19 cellular contexts compared by ENCODE assay signal in genomic region chr18:54387631-54388030, GRCh38. TPM values are rescaled to one million over a fixed set of nuclear protein-coding genes. Genes with fewer than 3 reads are reported as not detected.
DNase-seq lines count a peak whose midpoint lies in the region; ATAC-seq and TF ChIP-seq lines count a peak whose summit lies in the region.
"Had no signal": no experiment of that assay in that cellular context is flagged by ENCODE, and none has a peak within 500 bp of the region (broad histone marks: within the 10 kb centered on the region; RNA-seq: fewer than 3 reads in every experiment).

No MANE protein-coding gene starts in this region.

- H3K4me1 Mint-ChIP-seq in endothelial cell (ENCODE audit: unreplicated experiment) = peaks cover 4% of the 10 kb centered on the region
- H3K4me1 Mint-ChIP-seq in activated CD8-positive, alpha-beta T cell treated with anti-CD3 and anti-CD28 coated beads for 36 hours (ENCODE audit: low read depth) = peaks cover 9% of the 10 kb centered on the region

- POLR2A ChIA-PET in activated CD8-positive, alpha-beta T cell treated with anti-CD3 and anti-CD28 coated beads for 36 hours (lab: Charles Lee) = no interaction called here

- no peak overlapping the region for H2BK15ac ChIP-seq in mesenchymal stem cell (ENCODE audit: low read depth, poor library complexity, severe bottlenecking)

- no peaks in the 10 kb centered on the region for H3K36me3 ChIP-seq in HUES6 (ENCODE audit: control insufficient read depth, insufficient read depth, low read length)
- H3K36me3 ChIP-seq in SJSA1 = no peaks in the 10 kb centered on the region
- no peaks in the 10 kb centered on the region for H3K36me3 ChIP-seq in mesenchymal stem cell (ENCODE audit: control insufficient read depth in 1 of 2, insufficient read depth in 2 of 2, low read depth in 1 of 2, low read length in 2 of 2)
- H3K36me3 ChIP-seq: HAP-1, right atrium auricular region had no signal

- H2BK12ac ChIP-seq in mesenchymal stem cell (ENCODE audit: low read length in 2 of 2) = peak overlapping the region; percentile 6 to 71

- H4K91ac ChIP-seq in mesenchymal stem cell (ENCODE audit: low read length) = no peak overlapping the region

- H3K27me3 Mint-ChIP-seq in endothelial cell (ENCODE audit: unreplicated experiment) = no peaks in the 10 kb centered on the region
- H3K27me3 Mint-ChIP-seq in activated CD8-positive, alpha-beta T cell treated with anti-CD3 and anti-CD28 coated beads for 36 hours = peaks cover 13% of the 10 kb centered on the region
- H3K27me3 Mint-ChIP-seq: activated T-helper 17 cell treated with anti-CD3 and anti-CD28 coated beads, Interleukin-2, amount 50 U/mL, for 72 hours had no signal

- no peak overlapping the region for H3K4me3 Mint-ChIP-seq in endothelial cell (ENCODE audit: unreplicated experiment)
- H3K4me3 Mint-ChIP-seq in activated CD8-positive, alpha-beta T cell treated with anti-CD3 and anti-CD28 coated beads for 36 hours = no peak overlapping the region
- H3K4me3 Mint-ChIP-seq: activated CD4-positive, alpha-beta memory T cell treated with anti-CD3 and anti-CD28 coated beads, Interleukin-2, amount 10 ng/mL, durations not matched to agents 7 days and 5 days; activated T-helper 17 cell treated with anti-CD3 and anti-CD28 coated beads, Interleukin-2, amount 50 U/mL, for 72 hours; neural progenitor cell had no signal

- no peak overlapping the region for H3K27ac Mint-ChIP-seq in endothelial cell (ENCODE audit: unreplicated experiment)
- no peak overlapping the region for H3K27ac Mint-ChIP-seq in activated CD8-positive, alpha-beta T cell treated with anti-CD3 and anti-CD28 coated beads for 36 hours
- H3K27ac Mint-ChIP-seq: activated CD4-positive, alpha-beta memory T cell treated with anti-CD3 and anti-CD28 coated beads, Interleukin-2, amount 10 ng/mL, durations not matched to agents 7 days and 5 days; activated T-helper 17 cell treated with anti-CD3 and anti-CD28 coated beads, Interleukin-2, amount 50 U/mL, for 72 hours; neural progenitor cell had no signal

- H3K18ac ChIP-seq in mesenchymal stem cell (ENCODE audit: low read depth in 1 of 2, low read length in 2 of 2) = peak overlapping the region; percentile 56 to 69

- CTCF ChIA-PET in activated CD8-positive, alpha-beta T cell treated with anti-CD3 and anti-CD28 coated beads for 36 hours (lab: Charles Lee) = interaction anchor here (1.2 kb wide), 1 partner anchor 284 kb away, joined by 4 read pairs; no protein-coding TSS in a partner anchor

- 84% methylated on average over 2 of the region's 3 CpGs for WGBS in mesenchymal stem cell

- no peak overlapping the region for H2AFZ ChIP-seq in mesenchymal stem cell (ENCODE audit: low read depth, low read length)

- no peak for ATAC-seq in activated CD8-positive, alpha-beta T cell treated with anti-CD3 and anti-CD28 coated beads for 36 hours

- H3K9ac ChIP-seq in HUES6 (ENCODE audit: low read length) = no peak overlapping the region
- no peak overlapping the region for H3K9ac ChIP-seq in mesenchymal stem cell (ENCODE audit: low read length)
- H3K9ac ChIP-seq: neural progenitor cell had no signal

- H3K9me3 ChIP-seq in HUES6 (ENCODE audit: control insufficient read depth, insufficient read depth, low read depth, low read length) (peaks cover 7% of the 10 kb centered on the region; the same call in 1 of the 2 replicates), SJSA1 (replicated peaks) (0 out of 2 replicates have a peak, but pooled peaks cover 4% of the 10 kb centered on the region), mesenchymal stem cell (ENCODE audit: control insufficient read depth, low read length) (no peaks in the 10 kb centered on the region)
- H3K9me3 ChIP-seq: HAP-1, right atrium auricular region had no signal

- H3K4me3 ChIP-seq in HUES6 (ENCODE audit: low read depth, low read length) (no peak overlapping the region), SJSA1 (no peak overlapping the region), mesenchymal stem cell (ENCODE audit: insufficient read depth in 1 of 2, low read depth in 1 of 2, low read length in 2 of 2) (no peak overlapping the region)
- H3K4me3 ChIP-seq: HAP-1, neural progenitor cell, right atrium auricular region had no signal

- H3K79me1 ChIP-seq in mesenchymal stem cell (replicated peaks; ENCODE audit: low read length, poor library complexity, severe bottlenecking) = no peaks in the 10 kb centered on the region

- intact Hi-C loops in head of caudate nucleus (cut with DNase I) = no loop called here
- intact Hi-C loops in activated CD8-positive, alpha-beta T cell treated with anti-CD3 and anti-CD28 coated beads for 36 hours (cut with micrococcal nuclease) = no loop called here

- H2BK120ac ChIP-seq in mesenchymal stem cell (ENCODE audit: low read depth, low read length) = no peak overlapping the region

- DNase-seq in EL = peak; percentile 42
- DNase-seq in SJSA1 (ENCODE audit: low read depth in 1 of 2, low spot score in 2 of 2) = no peak
- no peak for DNase-seq in mesenchymal stem cell
- no peak for DNase-seq in head of caudate nucleus
- DNase-seq in dedifferentiated amniotic fluid mesenchymal stem cell (ENCODE audit: extremely low spot score) = no peak
- no peak for DNase-seq in endothelial cell (ENCODE audit: low spot score)
- no peak for DNase-seq in activated CD8-positive, alpha-beta T cell treated with anti-CD3 and anti-CD28 coated beads for 36 hours
- DNase-seq: activated CD4-positive, alpha-beta memory T cell treated with anti-CD3 and anti-CD28 coated beads, Interleukin-2, amount 10 ng/mL, durations not matched to agents 7 days and 5 days; AML-193; cerebellar nuclear complex; DMS 273 treated with DMSO at 0.1 percent for 48 hours; immature natural killer cell; NCI-H1436 treated with DMSO at 0.1 percent for 48 hours; NCI-H510A had no signal

- H2AK5ac ChIP-seq in mesenchymal stem cell (ENCODE audit: low read length, severe bottlenecking) = peak overlapping the region; percentile 18

- no peak overlapping the region for H2BK5ac ChIP-seq in mesenchymal stem cell (ENCODE audit: low read depth, low read length, poor library complexity, severe bottlenecking)

- peak overlapping the region; percentile 17 to 66 for H3K4ac ChIP-seq in mesenchymal stem cell (ENCODE audit: low read depth in 1 of 2, low read length in 2 of 2)

- no peaks in the 10 kb centered on the region for H3K27me3 ChIP-seq in HUES6 (ENCODE audit: control insufficient read depth, insufficient read depth, low read length)
- H3K27me3 ChIP-seq in SJSA1 (replicated peaks) = no peaks in the 10 kb centered on the region
- H3K27me3 ChIP-seq in mesenchymal stem cell (ENCODE audit: control insufficient read depth in 1 of 2, insufficient read depth in 1 of 2, low read length in 2 of 2) = no peaks in the 10 kb centered on the region
- H3K27me3 ChIP-seq: neural progenitor cell, right atrium auricular region had no signal

- no peak overlapping the region for H3K23ac ChIP-seq in mesenchymal stem cell (ENCODE audit: low read length in 2 of 2)

- H3K9me3 Mint-ChIP-seq in endothelial cell (ENCODE audit: unreplicated experiment) = no peaks in the 10 kb centered on the region
- H3K9me3 Mint-ChIP-seq in activated CD8-positive, alpha-beta T cell treated with anti-CD3 and anti-CD28 coated beads for 36 hours = no peaks in the 10 kb centered on the region
- H3K9me3 Mint-ChIP-seq: activated CD4-positive, alpha-beta memory T cell treated with anti-CD3 and anti-CD28 coated beads, Interleukin-2, amount 10 ng/mL, durations not matched to agents 7 days and 5 days; activated T-helper 17 cell treated with anti-CD3 and anti-CD28 coated beads, Interleukin-2, amount 50 U/mL, for 72 hours; immature natural killer cell had no signal

- H3K27ac ChIP-seq in HUES6 (ENCODE audit: low read depth, low read length) = peak overlapping the region; percentile 85; the same call in 1 of the 2 replicates
- peak overlapping the region; percentile 83 for H3K27ac ChIP-seq in SJSA1
- H3K27ac ChIP-seq in mesenchymal stem cell (ENCODE audit: low read length, poor library complexity, severe bottlenecking) = peak overlapping the region; percentile 84
- H3K27ac ChIP-seq: neural progenitor cell, right atrium auricular region had no signal

- H3K4me2 ChIP-seq in mesenchymal stem cell (ENCODE audit: low read length, poor library complexity, severe bottlenecking) = no peak overlapping the region
- H3K4me2 ChIP-seq: neural progenitor cell had no signal

- no peak overlapping the region for H4K8ac ChIP-seq in mesenchymal stem cell (ENCODE audit: low read length)

- H3K4me1 ChIP-seq in HUES6 (ENCODE audit: control insufficient read depth, insufficient read depth, low read length) = peaks cover 45% of the 10 kb centered on the region
- H3K4me1 ChIP-seq in SJSA1 (replicated peaks) = peaks cover 22% of the 10 kb centered on the region
- H3K4me1 ChIP-seq in mesenchymal stem cell (ENCODE audit: control insufficient read depth, insufficient read depth, low read depth, low read length) = peaks cover 4% of the 10 kb centered on the region
- H3K4me1 ChIP-seq: right atrium auricular region had no signal

- no peak for TF ChIP-seq CTCF in endothelial cell (IDR thresholded peaks at IDR 0.05; ENCODE audit: unreplicated experiment)
- no peak for TF ChIP-seq CTCF in activated CD8-positive, alpha-beta T cell treated with anti-CD3 and anti-CD28 coated beads for 36 hours (IDR thresholded peaks at IDR 0.05)

- peak overlapping the region in 1 of 2 experiments; percentile 27 for H3K14ac ChIP-seq in mesenchymal stem cell (ENCODE audit: low read length in 2 of 2)

- peaks cover 5% of the 10 kb centered on the region for H3K36me3 Mint-ChIP-seq in endothelial cell (ENCODE audit: low read depth, unreplicated experiment)
- H3K36me3 Mint-ChIP-seq in activated CD8-positive, alpha-beta T cell treated with anti-CD3 and anti-CD28 coated beads for 36 hours (ENCODE audit: low read depth) = no peaks in the 10 kb centered on the region

RNA-seq across cellular contexts. Expression of gene C18orf54, which starts 29.9 kb away (rescaled TPM):
- total RNA-seq in SJSA1 (2014; rRNA removed; shearing (Covaris generic)) = 5.3 and 10.2 TPM in 2 replicates
- polyA plus RNA-seq in mesenchymal stem cell (2013, experiment 1 of 2) = 3.9 TPM
- polyA plus RNA-seq in mesenchymal stem cell (2013, experiment 2 of 2) = 4.1 TPM
- 19.2 TPM for total RNA-seq in endothelial cell (ENCODE audit: unreplicated experiment)
- 1 to 10 TPM; 7.3 to 7.6 TPM for total RNA-seq in activated CD8-positive, alpha-beta T cell treated with anti-CD3 and anti-CD28 coated beads for 36 hours

RNA-seq across cellular contexts. Expression of gene STARD6, which starts 30.0 kb away (rescaled TPM):
- total RNA-seq in SJSA1 (2014; rRNA removed; shearing (Covaris generic)) = 1.2 TPM in 1 of 2 replicates, not detected in the other
- polyA plus RNA-seq in mesenchymal stem cell (2013, experiment 1 of 2) = 0.10 TPM
- polyA plus RNA-seq in mesenchymal stem cell (2013, experiment 2 of 2) = 0.21 TPM
- 0.54 TPM for total RNA-seq in endothelial cell (ENCODE audit: unreplicated experiment)
- not detected for total RNA-seq in activated CD8-positive, alpha-beta T cell treated with anti-CD3 and anti-CD28 coated beads for 36 hours
- total RNA-seq: activated CD4-positive, alpha-beta memory T cell treated with anti-CD3 and anti-CD28 coated beads, Interleukin-2, amount 10 ng/mL, durations not matched to agents 7 days and 5 days; right atrium auricular region had no signal
- polyA plus RNA-seq: immature natural killer cell had no signal
